In genomic region chr10:118151461-118151860, GRCh38 we compare ENCODE assay signal across 15 cellular contexts.
DNase-seq lines count a peak whose midpoint lies in the region; ATAC-seq and TF ChIP-seq lines count a peak whose summit lies in the region.
"Had no signal": no experiment of that assay in that cellular context is flagged by ENCODE, and none has a peak within 500 bp of the region (broad histone marks: within the 10 kb centered on the region; RNA-seq: fewer than 3 reads in every experiment).

No MANE protein-coding gene starts in this region.

- H3K4me2 ChIP-seq in smooth muscle cell = peak overlapping the region; percentile 45
- H3K4me2 ChIP-seq: BLaER1 treated with 17β-estradiol and CSF1 and Interleukin-3, amounts not matched to agents 10 nM and 100 nM had no signal

- no peaks in the 10 kb centered on the region for H3K4me1 Mint-ChIP-seq in CD4-positive, alpha-beta T cell (ENCODE audit: low read depth)

- TF ChIP-seq CTCF in fibroblast of villous mesenchyme (IDR thresholded peaks at IDR 0.05; ENCODE audit: insufficient read depth, low read depth, low read length) (no peak), mucosa of descending colon (IDR thresholded peaks at IDR 0.05) (no peak), smooth muscle cell (IDR thresholded peaks at IDR 0.05; ENCODE audit: borderline replicate concordance, insufficient read depth, poor library complexity, severe bottlenecking) (no peak)
- TF ChIP-seq CTCF in CD4-positive, alpha-beta T cell (IDR thresholded peaks at IDR 0.05) = no peak

- no peaks in the 10 kb centered on the region for H4K20me1 ChIP-seq in smooth muscle cell (ENCODE audit: low read depth)
- H4K20me1 ChIP-seq: BLaER1 treated with 17β-estradiol and CSF1 and Interleukin-3, amounts not matched to agents 10 nM and 100 nM had no signal

- no peak overlapping the region for H3K4me3 Mint-ChIP-seq in CD4-positive, alpha-beta T cell
- H3K4me3 Mint-ChIP-seq: CD4-positive, CD25-positive, alpha-beta regulatory T cell; IgD-negative memory B cell had no signal

- H3K4me1 ChIP-seq in mucosa of descending colon (ENCODE audit: low read depth) = no peaks in the 10 kb centered on the region
- H3K4me1 ChIP-seq in smooth muscle cell (ENCODE audit: low read depth) = peaks cover 8% of the 10 kb centered on the region

- H3K36me3 ChIP-seq in mucosa of descending colon (ENCODE audit: low read depth) (no peaks in the 10 kb centered on the region), smooth muscle cell (ENCODE audit: low read depth) (no peaks in the 10 kb centered on the region)
- H3K36me3 ChIP-seq: BLaER1 treated with 17β-estradiol and CSF1 and Interleukin-3, amounts not matched to agents 10 nM and 100 nM had no signal

- TF ChIP-seq POLR2A in erythroblast (IDR thresholded peaks at IDR 0.05; ENCODE audit: low read length) = no peak

- H3K36me3 Mint-ChIP-seq in CD4-positive, alpha-beta T cell (ENCODE audit: low read depth) = no peaks in the 10 kb centered on the region
- H3K36me3 Mint-ChIP-seq: CD4-positive, CD25-positive, alpha-beta regulatory T cell; IgD-negative memory B cell had no signal

- H3K9me3 Mint-ChIP-seq in CD4-positive, alpha-beta T cell = peaks cover 3% of the 10 kb centered on the region

- CTCF ChIA-PET in CD4-positive, alpha-beta T cell (lab: Charles Lee) = no interaction called here

- H3K27me3 ChIP-seq in smooth muscle cell (ENCODE audit: low read depth) = no peaks in the 10 kb centered on the region
- H3K27me3 ChIP-seq in CD4-positive, alpha-beta T cell (ENCODE audit: control insufficient read depth, insufficient read depth, low read length) = no peaks in the 10 kb centered on the region
- H3K27me3 ChIP-seq: BLaER1 treated with 17β-estradiol and CSF1 and Interleukin-3, amounts not matched to agents 10 nM and 100 nM had no signal

- H2AFZ ChIP-seq in smooth muscle cell (ENCODE audit: low read depth) = no peak overlapping the region
- H2AFZ ChIP-seq: GM23248 had no signal

- peaks cover 30% of the 10 kb centered on the region for H3K27me3 Mint-ChIP-seq in CD4-positive, alpha-beta T cell
- H3K27me3 Mint-ChIP-seq: IgD-negative memory B cell had no signal

- no peaks in the 10 kb centered on the region for H3K79me2 ChIP-seq in smooth muscle cell (ENCODE audit: low read depth)

- no peak overlapping the region for H3K27ac Mint-ChIP-seq in CD4-positive, alpha-beta T cell
- H3K27ac Mint-ChIP-seq: CD4-positive, CD25-positive, alpha-beta regulatory T cell; IgD-negative memory B cell had no signal

- no peak overlapping the region for H3K27ac ChIP-seq in smooth muscle cell (ENCODE audit: low read depth)
- no peak overlapping the region for H3K27ac ChIP-seq in CD4-positive, alpha-beta T cell (ENCODE audit: low read depth, low read length)
- H3K27ac ChIP-seq: BLaER1 treated with 17β-estradiol and CSF1 and Interleukin-3, amounts not matched to agents 10 nM and 100 nM; GM23248 had no signal

- H3K4me3 ChIP-seq in fibroblast of villous mesenchyme (ENCODE audit: low read depth, low read length) = no peak overlapping the region
- H3K4me3 ChIP-seq in mucosa of descending colon = no peak overlapping the region
- H3K4me3 ChIP-seq in smooth muscle cell = no peak overlapping the region
- H3K4me3 ChIP-seq: BLaER1 treated with 17β-estradiol and CSF1 and Interleukin-3, amounts not matched to agents 10 nM and 100 nM; GM23248 had no signal

- H3K9ac ChIP-seq in smooth muscle cell (ENCODE audit: low read depth) = no peak overlapping the region
- H3K9ac ChIP-seq: BLaER1 treated with 17β-estradiol and CSF1 and Interleukin-3, amounts not matched to agents 10 nM and 100 nM; GM23248 had no signal

- 23% methylated on average over 2 of the region's 2 CpGs for WGBS in smooth muscle cell (ENCODE audit: low lambda C conversion rate)

- intact Hi-C loops in mucosa of descending colon (cut with DNase I, micrococcal nuclease) = no loop called here
- intact Hi-C loops in CD4-positive, alpha-beta T cell (cut with DNase I, micrococcal nuclease) = no loop called here

- DNase-seq in HuH-7 (ENCODE audit: low spot score) = peak; percentile 16
- peak; percentile 5 for DNase-seq in fibroblast of villous mesenchyme (ENCODE audit: low read depth)
- no peak for DNase-seq in mucosa of descending colon
- DNase-seq in smooth muscle cell (lab: John Stamatoyannopoulos, UW; ENCODE audit: unreplicated experiment) = no peak
- no peak for DNase-seq in erythroblast (lab: John Stamatoyannopoulos, UW)
- no peak for DNase-seq in NCI-H2081 treated with DMSO at 0.1 percent for 48 hours (lab: John Stamatoyannopoulos, UW)
- DNase-seq in CD4-positive, alpha-beta T cell = no peak
- DNase-seq: ACHN; CD4-positive, CD25-positive, alpha-beta regulatory T cell; DMS53; GM23248 had no signal

- POLR2A ChIA-PET in CD4-positive, alpha-beta T cell (lab: Charles Lee) = no interaction called here

- H3F3A ChIP-seq in smooth muscle cell (ENCODE audit: low read depth) = no peaks in the 10 kb centered on the region

- peak; percentile 34 for ATAC-seq in mucosa of descending colon
- ATAC-seq in CD4-positive, alpha-beta T cell (ENCODE audit: poor library complexity) = no peak
- ATAC-seq in HG03521 (IDR thresholded peaks at IDR 0.05; ENCODE audit: unreplicated experiment) = no peak
- ATAC-seq: HCT116 had no signal

- peaks cover 3% of the 10 kb centered on the region for H3K9me3 ChIP-seq in mucosa of descending colon
- H3K9me3 ChIP-seq in smooth muscle cell (replicated peaks; ENCODE audit: low read depth) = no peaks in the 10 kb centered on the region
- H3K9me3 ChIP-seq in CD4-positive, alpha-beta T cell (ENCODE audit: control insufficient read depth, low read length) = no peaks in the 10 kb centered on the region

Comparison
In these comparisons a context has a peak if more than half of its experiments do, and no peak if none do; other contexts are left out.
1. DNase-seq: peak in HuH-7 (single experiment) and fibroblast of villous mesenchyme (single experiment); none in mucosa of descending colon (0 of 3), smooth muscle cell (single experiment), erythroblast (0 of 2), NCI-H2081 treated with DMSO at 0.1 percent for 48 hours (single experiment) and CD4-positive, alpha-beta T cell (0 of 10).